24 cellular contexts compared by ENCODE assay signal in the genomic region with DNA sequence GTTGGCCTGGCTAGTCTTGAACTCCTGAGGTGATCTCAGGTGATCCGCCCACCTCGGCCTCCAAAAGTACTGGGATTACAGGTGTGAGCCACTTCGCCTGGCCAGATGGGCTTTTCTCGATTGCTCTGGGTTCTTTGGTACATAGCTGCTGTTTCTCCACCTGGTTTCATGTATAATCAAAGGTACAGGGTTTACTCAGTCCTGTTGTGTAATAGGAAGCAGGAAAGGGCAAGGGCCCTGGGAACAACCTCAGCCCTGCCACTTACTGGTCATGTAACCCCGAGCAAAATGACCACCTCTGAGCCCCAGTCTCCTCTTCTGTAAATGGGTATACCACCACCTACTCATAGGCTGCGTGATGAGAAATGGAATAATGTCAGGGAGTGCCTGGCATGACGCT. TPM values are rescaled to one million over a fixed set of nuclear protein-coding genes. Genes with fewer than 3 reads are reported as not detected.
A peak's percentile ranks its signal among the peaks of the same experiment; 100 is the strongest.
DNase-seq lines count a peak whose midpoint lies in the region; ATAC-seq and TF ChIP-seq lines count a peak whose summit lies in the region.
"Had no signal": no experiment of that assay in that cellular context is flagged by ENCODE, and none has a peak within 500 bp of the region (broad histone marks: within the 10 kb centered on the region; RNA-seq: fewer than 3 reads in every experiment).

No MANE protein-coding gene starts in this region.

- DNase-seq in cardiac muscle cell (ENCODE audit: low read depth in 1 of 2, low spot score in 1 of 2) (no peak), Right ventricle myocardium inferior (ENCODE audit: missing footprints) (no peak), endodermal cell (no peak), lower lobe of right lung (no peak), CD1c-positive myeloid dendritic cell (ENCODE audit: extremely low spot score) (no peak), DMS153 treated with DMSO at 0.1 percent for 48 hours (lab: John Stamatoyannopoulos, UW; ENCODE audit: unreplicated experiment) (no peak), Right ventricle myocardium superior (no peak)
- DNase-seq: Calu3; CD8-positive, alpha-beta memory T cell; DMS153; GM23248; H9; HFFc6; KBM-7; MM.1S; NCI-H1092; NCI-H1436 treated with DMSO at 0.1 percent for 48 hours; NCI-H2029 treated with DMSO at 0.1 percent for 48 hours; NCI-H345; NCI-H524; NCI-H774; NK-92 treated with Interleukin-12 subunit alpha and Interleukin-12 subunit beta, amount 100 ng/mL, for 24 hours had no signal

- ATAC-seq in Right ventricle myocardium inferior = no peak
- peak; percentile 16 to 60 for ATAC-seq in lower lobe of right lung
- ATAC-seq in Right ventricle myocardium superior (ENCODE audit: poor library complexity) = no peak

- H3K27ac Mint-ChIP-seq in endodermal cell = peak overlapping the region; percentile 35
- H3K27ac Mint-ChIP-seq: HFFc6 had no signal

- H3K27me3 ChIP-seq in cardiac muscle cell (no peaks in the 10 kb centered on the region), endodermal cell (ENCODE audit: control insufficient read depth, insufficient read depth, low read length, poor library complexity, severe bottlenecking) (no peaks in the 10 kb centered on the region), lower lobe of right lung (ENCODE audit: low read depth) (no peaks in the 10 kb centered on the region)
- H3K27me3 ChIP-seq: BLaER1 had no signal

- H3K27ac ChIP-seq in cardiac muscle cell (peak overlapping the region; percentile 56), endodermal cell (ENCODE audit: low read depth, low read length) (no peak overlapping the region), lower lobe of right lung (no peak overlapping the region)
- H3K27ac ChIP-seq: BLaER1, GM23248, RWPE1 had no signal

- H3K4me3 ChIP-seq in cardiac muscle cell (no peak overlapping the region), endodermal cell (ENCODE audit: low read length) (no peak overlapping the region), lower lobe of right lung (no peak overlapping the region)
- H3K4me3 ChIP-seq: BLaER1, GM23248 had no signal

- peaks cover 20% of the 10 kb centered on the region for H3K4me1 ChIP-seq in cardiac muscle cell (ENCODE audit: low read depth)
- no peaks in the 10 kb centered on the region for H3K4me1 ChIP-seq in endodermal cell (ENCODE audit: control insufficient read depth, insufficient read depth, low read length)
- peaks cover 15% of the 10 kb centered on the region for H3K4me1 ChIP-seq in lower lobe of right lung

- peaks cover 81% of the 10 kb centered on the region for H3K36me3 Mint-ChIP-seq in endodermal cell (ENCODE audit: low read depth)

- H3K9me3 ChIP-seq in cardiac muscle cell (ENCODE audit: low read depth) = no peaks in the 10 kb centered on the region
- H3K9me3 ChIP-seq in endodermal cell (ENCODE audit: control insufficient read depth, low read length) = no peaks in the 10 kb centered on the region
- H3K9me3 ChIP-seq in lower lobe of right lung = no peaks in the 10 kb centered on the region
- H3K9me3 ChIP-seq: BLaER1 had no signal

- TF ChIP-seq CTCF in cardiac muscle cell (IDR thresholded peaks at IDR 0.05; ENCODE audit: low read depth, low read length) = no peak
- no peak for TF ChIP-seq CTCF in endodermal cell (conservative IDR thresholded peaks at IDR 0.05)
- TF ChIP-seq CTCF in lower lobe of right lung (IDR thresholded peaks at IDR 0.05) = no peak

- intact Hi-C loops in Right ventricle myocardium inferior (cut with DNase I) = no loop called here
- intact Hi-C loops in lower lobe of right lung (cut with DNase I) = no loop called here
- intact Hi-C loops in Right ventricle myocardium superior (cut with DNase I) = no loop called here

- no peaks in the 10 kb centered on the region for H3K27me3 Mint-ChIP-seq in endodermal cell (ENCODE audit: insufficient read depth)
- H3K27me3 Mint-ChIP-seq: CD8-positive, alpha-beta memory T cell had no signal

- no peak overlapping the region for H3K9ac ChIP-seq in endodermal cell (ENCODE audit: extremely low read depth, low read length, poor library complexity, severe bottlenecking)
- H3K9ac ChIP-seq: BLaER1, GM23248 had no signal

- no peaks in the 10 kb centered on the region for H3K9me3 Mint-ChIP-seq in endodermal cell
- H3K9me3 Mint-ChIP-seq: CD8-positive, alpha-beta memory T cell; H9; HFFc6 had no signal

- peaks cover 42% of the 10 kb centered on the region for H3K36me3 ChIP-seq in cardiac muscle cell
- H3K36me3 ChIP-seq in endodermal cell (ENCODE audit: control insufficient read depth, insufficient read depth, low read length) = peaks cover 94% of the 10 kb centered on the region
- H3K36me3 ChIP-seq in lower lobe of right lung = peaks cover 100% of the 10 kb centered on the region

- no peaks in the 10 kb centered on the region for H3K4me1 Mint-ChIP-seq in endodermal cell
- H3K4me1 Mint-ChIP-seq: H9 had no signal

- WGBS in endodermal cell (ENCODE audit: insufficient coverage in 1 of 2, insufficient read length in 1 of 2), 2 experiments = 96 to 99% methylated on average over 6 to 7 of the region's 7 CpGs

- no peak overlapping the region for H3K4me3 Mint-ChIP-seq in endodermal cell
- H3K4me3 Mint-ChIP-seq: CD8-positive, alpha-beta memory T cell; H9; HFFc6 had no signal

RNA-seq across cellular contexts. Expression of a gene that starts 34.0 kb away (rescaled TPM):
- total RNA-seq in cardiac muscle cell = 10.4 and 13.5 TPM in 2 replicates
- 18.3 and 28.0 TPM in 2 replicates for polyA plus RNA-seq in cardiac muscle cell
- total RNA-seq in Right ventricle myocardium inferior = 13.0 TPM
- 10 to 100 TPM; 18.3 to 19.1 TPM for total RNA-seq in endodermal cell
- polyA plus RNA-seq in endodermal cell (2013, experiment 1 of 2) = 21.9 TPM
- polyA plus RNA-seq in endodermal cell (2013, experiment 2 of 2) = 21.4 TPM
- 34.2 TPM for total RNA-seq in lower lobe of right lung
- 13.9 TPM for total RNA-seq in Right ventricle myocardium superior

RNA-seq across cellular contexts. Expression of a gene that starts 49.0 kb away (rescaled TPM):
- total RNA-seq in cardiac muscle cell (22.4 and 25.9 TPM in 2 replicates), Right ventricle myocardium inferior (10.9 TPM), endodermal cell (10 to 100 TPM; 43.6 to 44.9 TPM), lower lobe of right lung (114 TPM), Right ventricle myocardium superior (9.8 TPM)
- polyA plus RNA-seq in cardiac muscle cell = 14.1 and 19.4 TPM in 2 replicates
- polyA plus RNA-seq in endodermal cell (2013, experiment 1 of 2) = 38.5 TPM
- polyA plus RNA-seq in endodermal cell (2013, experiment 2 of 2) = 37.9 TPM

Comparison
In these comparisons a context has a peak if more than half of its experiments do, and no peak if none do; other contexts are left out.
1. ATAC-seq: peak in lower lobe of right lung (2 of 2); none in Right ventricle myocardium inferior (single experiment) and Right ventricle myocardium superior (single experiment).